Comparison of ENCODE assay signal across 26 cellular contexts in the genomic region with DNA sequence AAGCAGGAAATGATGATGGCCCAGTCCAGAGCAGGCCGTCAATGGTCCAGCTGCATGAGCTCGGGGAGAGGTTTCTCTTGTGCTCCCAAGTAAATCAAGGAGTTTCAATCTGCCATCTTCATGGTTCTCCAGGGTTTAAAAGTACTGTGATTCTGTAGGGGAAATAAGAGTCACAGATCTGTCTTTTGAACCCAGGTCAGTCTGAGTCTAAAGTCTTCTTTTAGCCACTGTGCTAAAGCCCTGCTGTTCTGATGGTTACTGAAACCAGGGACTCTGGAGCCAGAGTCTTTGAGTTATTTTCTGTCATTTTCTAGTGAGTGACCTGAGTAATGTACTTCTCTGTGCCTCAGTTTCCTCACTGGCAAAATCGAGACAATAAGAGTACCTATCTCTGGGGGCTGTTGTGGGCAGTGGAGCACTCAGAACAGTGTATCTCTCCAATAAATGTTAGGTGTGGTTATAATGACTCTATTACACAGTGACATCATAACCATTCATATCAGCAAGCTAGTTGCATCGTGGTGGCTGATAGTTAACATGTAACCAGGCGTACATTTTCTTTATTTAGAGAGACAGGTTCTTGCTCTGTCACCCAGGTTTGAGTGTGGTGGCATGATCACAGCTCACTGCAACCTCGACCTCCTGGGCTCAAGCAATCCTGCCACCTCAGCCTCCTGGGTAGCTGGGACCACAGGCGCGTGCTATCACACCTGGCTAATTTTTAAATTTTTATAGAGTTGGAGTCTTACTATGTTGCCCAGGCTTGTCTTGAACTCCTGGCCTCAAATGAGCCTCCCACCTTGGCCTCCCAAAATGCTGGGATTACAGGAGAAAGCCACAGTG.
"Had no signal": no experiment of that assay in that cellular context is flagged by ENCODE, and none has a peak within 500 bp of the region (broad histone marks: within the 10 kb centered on the region; RNA-seq: fewer than 3 reads in every experiment).

No MANE protein-coding gene starts in this region.

- H3K4me1 ChIP-seq: breast epithelium, gastrocnemius medialis, testis, vagina had no signal

- FAIRE-seq: TTC549 had no signal

- H3K9me3 Mint-ChIP-seq: activated CD4-positive, alpha-beta memory T cell treated with anti-CD3 and anti-CD28 coated beads for 36 hours; activated naive CD4-positive, alpha-beta T cell treated with anti-CD3 and anti-CD28 coated beads, Interleukin-2, amount 10 ng/mL, durations not matched to agents 7 days and 5 days; activated T-cell treated with anti-CD3 and anti-CD28 coated beads, Interleukin-2, amount 50 U/mL, for 24 hours; central memory CD8-positive, alpha-beta T cell; mesothelial cell of epicardium; natural killer cell had no signal

- H3K4me3 Mint-ChIP-seq: activated CD4-positive, alpha-beta memory T cell treated with anti-CD3 and anti-CD28 coated beads for 36 hours; activated naive CD4-positive, alpha-beta T cell treated with anti-CD3 and anti-CD28 coated beads, Interleukin-2, amount 10 ng/mL, durations not matched to agents 7 days and 5 days; activated T-cell treated with anti-CD3 and anti-CD28 coated beads, Interleukin-2, amount 50 U/mL, for 24 hours; central memory CD8-positive, alpha-beta T cell; mesothelial cell of epicardium; natural killer cell had no signal

- H3K9me3 ChIP-seq: breast epithelium, gastrocnemius medialis, spleen, testis, vagina had no signal

- H3K4me3 ChIP-seq: breast epithelium, gastrocnemius medialis, spleen, testis, vagina had no signal

- DNase-seq: activated CD4-positive, alpha-beta memory T cell treated with anti-CD3 and anti-CD28 coated beads for 36 hours; activated CD4-positive, alpha-beta T cell treated with anti-CD3 and anti-CD28 coated beads for 48 hours; activated CD8-positive, alpha-beta memory T cell treated with anti-CD3 and anti-CD28 coated beads, Interleukin-2, amount 50 U/mL, for 48 hours; activated gamma-delta T cell; activated naive CD4-positive, alpha-beta T cell treated with anti-CD3 and anti-CD28 coated beads, Interleukin-2, amount 10 ng/mL, durations not matched to agents 7 days and 5 days; activated T-cell treated with anti-CD3 and anti-CD28 coated beads, Interleukin-2, amount 50 U/mL, for 24 hours; effector memory CD4-positive, alpha-beta T cell; gastrocnemius medialis; glutamatergic neuron; hippocampal formation; left cardiac atrium; mammary epithelial cell; natural killer cell; right cardiac atrium; stimulated activated naive CD8-positive, alpha-beta T cell treated with anti-CD3 and anti-CD28 coated beads, Interleukin-15, Interleukin-2, amounts not matched to agents 100 U/mL and 50 U/mL, for 24 hours; T-helper 1 cell; testis; trophoblast cell; WERI-Rb-1 had no signal

- H3K4me1 Mint-ChIP-seq: activated naive CD4-positive, alpha-beta T cell treated with anti-CD3 and anti-CD28 coated beads, Interleukin-2, amount 10 ng/mL, durations not matched to agents 7 days and 5 days; central memory CD8-positive, alpha-beta T cell had no signal

- H3K27ac Mint-ChIP-seq: activated CD4-positive, alpha-beta memory T cell treated with anti-CD3 and anti-CD28 coated beads for 36 hours; activated naive CD4-positive, alpha-beta T cell treated with anti-CD3 and anti-CD28 coated beads, Interleukin-2, amount 10 ng/mL, durations not matched to agents 7 days and 5 days; activated T-cell treated with anti-CD3 and anti-CD28 coated beads, Interleukin-2, amount 50 U/mL, for 24 hours; mesothelial cell of epicardium; natural killer cell had no signal

- ATAC-seq: activated CD4-positive, CD25-positive, alpha-beta regulatory T cell treated with anti-CD3 and anti-CD28 coated beads, Interleukin-2, amount 50 U/mL, for 24 hours; gastrocnemius medialis; left cardiac atrium; natural killer cell; right cardiac atrium; stimulated activated naive CD8-positive, alpha-beta T cell treated with anti-CD3 and anti-CD28 coated beads, Interleukin-15, Interleukin-2, amounts not matched to agents 100 U/mL and 50 U/mL, for 24 hours had no signal

- H3K27me3 ChIP-seq: testis, vagina had no signal

- H3K27ac ChIP-seq: breast epithelium, gastrocnemius medialis, spleen, testis, vagina, WERI-Rb-1 had no signal

- H3K36me3 ChIP-seq: breast epithelium, gastrocnemius medialis, spleen, vagina, WERI-Rb-1 had no signal

- H3K36me3 Mint-ChIP-seq: activated CD4-positive, alpha-beta memory T cell treated with anti-CD3 and anti-CD28 coated beads for 36 hours; activated naive CD4-positive, alpha-beta T cell treated with anti-CD3 and anti-CD28 coated beads, Interleukin-2, amount 10 ng/mL, durations not matched to agents 7 days and 5 days; mesothelial cell of epicardium; natural killer cell had no signal
